Comparison of ENCODE assay signal across 7 cellular contexts in the genomic region with DNA sequence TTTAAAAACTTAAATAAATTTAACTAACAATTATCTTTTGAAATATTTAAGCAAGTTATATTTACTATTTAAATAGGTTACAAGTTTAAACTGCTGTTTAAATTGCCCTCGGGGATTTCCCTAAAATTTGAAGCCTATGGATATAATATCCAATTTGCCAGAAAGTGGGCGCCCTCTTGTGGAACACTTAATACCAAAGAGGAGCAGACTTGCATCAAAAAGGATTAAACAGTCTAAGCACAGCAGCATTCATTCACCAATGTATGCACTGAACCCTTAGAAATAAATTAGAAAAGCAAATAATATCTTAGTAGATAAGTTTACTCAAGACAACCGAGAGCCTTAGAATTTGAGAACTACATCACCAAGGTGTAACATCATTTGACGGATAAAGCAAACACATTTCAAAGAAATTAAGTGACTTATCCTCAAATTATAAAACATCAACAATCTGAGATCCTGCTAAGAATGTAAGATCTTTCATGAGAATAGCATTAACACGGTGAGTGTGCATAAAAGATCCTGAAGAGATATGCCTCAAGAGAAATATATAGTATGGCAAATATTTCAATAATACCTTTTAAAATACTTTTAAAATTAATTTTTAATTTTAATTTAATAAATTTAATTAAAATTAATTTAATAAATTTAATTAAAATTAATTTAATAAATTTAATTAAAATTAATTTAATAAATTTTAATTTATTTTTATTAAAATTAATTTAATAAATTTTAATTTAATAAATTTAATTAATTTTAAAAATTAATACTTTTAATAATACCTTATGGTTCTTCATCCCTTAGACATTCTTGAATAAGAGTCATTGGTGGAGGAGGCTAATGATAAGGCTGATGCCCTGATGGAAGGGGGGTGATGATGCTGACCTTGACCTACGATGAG. TPM values are rescaled to one million over a fixed set of nuclear protein-coding genes. Genes with fewer than 3 reads are reported as not detected.
A peak's percentile ranks its signal among the peaks of the same experiment; 100 is the strongest.
DNase-seq lines count a peak whose midpoint lies in the region; ATAC-seq, FAIRE-seq and TF ChIP-seq lines count a peak whose summit lies in the region.

No MANE protein-coding gene starts in this region.

- no peak overlapping the region for H3K18ac ChIP-seq in mesenchymal stem cell (ENCODE audit: low read depth in 1 of 2, low read length in 2 of 2)

- no peak overlapping the region for H4K8ac ChIP-seq in mesenchymal stem cell (ENCODE audit: low read length)

- DNase-seq in ELR (ENCODE audit: low read depth) (peak; percentile 80), KBM-7 (peak; percentile 76), OCI-LY7 (ENCODE audit: low spot score) (peak; percentile 72), mesenchymal stem cell (peak; percentile 62)

- no peaks in the 10 kb centered on the region for H3K79me1 ChIP-seq in mesenchymal stem cell (replicated peaks; ENCODE audit: low read length, poor library complexity, severe bottlenecking)

- H2BK12ac ChIP-seq in mesenchymal stem cell (ENCODE audit: low read length in 2 of 2): no peak overlapping the region

- BruUV-seq in OCI-LY7 (replicated peaks; lab: Mats Ljungman, UMichigan): no TSS peak

- no peak overlapping the region for H2BK120ac ChIP-seq in mesenchymal stem cell (ENCODE audit: low read depth, low read length)

- no peak overlapping the region for H2AK5ac ChIP-seq in mesenchymal stem cell (ENCODE audit: low read length, severe bottlenecking)

- no peak overlapping the region for H2BK15ac ChIP-seq in mesenchymal stem cell (ENCODE audit: low read depth, poor library complexity, severe bottlenecking)

- in situ Hi-C loops in KBM-7 (cut with MboI; ENCODE audit: low pct_unique_long_range_greater_than_20kb, low sequenced_read_pairs): no loop called here

- H3K36me3 ChIP-seq in OCI-LY7 (ENCODE audit: insufficient read depth, low read length) (no peaks in the 10 kb centered on the region), mesenchymal stem cell (ENCODE audit: control insufficient read depth in 1 of 2, insufficient read depth in 2 of 2, low read depth in 1 of 2, low read length in 2 of 2) (no peaks in the 10 kb centered on the region)

- no peak overlapping the region for H3K14ac ChIP-seq in mesenchymal stem cell (ENCODE audit: low read length in 2 of 2)

- no peaks in the 10 kb centered on the region for H3K9me2 ChIP-seq in OCI-LY7 (ENCODE audit: insufficient read depth, low read length)

- FAIRE-seq in colon (lab: Jason Lieb, UNC): peak; percentile 97

- no peaks in the 10 kb centered on the region for H3K9me3 ChIP-seq in OCI-LY7 (ENCODE audit: low read length)
- no peaks in the 10 kb centered on the region for H3K9me3 ChIP-seq in mesenchymal stem cell (ENCODE audit: control insufficient read depth, low read length)

- no peak overlapping the region for H3K23ac ChIP-seq in mesenchymal stem cell (ENCODE audit: low read length in 2 of 2)

- POLR2A ChIA-PET in OCI-LY7 (lab: Charles Lee): no interaction called here

- H4K91ac ChIP-seq in mesenchymal stem cell (ENCODE audit: low read length): no peak overlapping the region

- intact Hi-C loops in OCI-LY7 (cut with micrococcal nuclease; ENCODE audit: unreplicated experiment): loop anchor here (1.0 to 10.0 kb wide), 4 partner anchors 155 to 687 kb away; no protein-coding TSS in a partner anchor

- H3K27me3 ChIP-seq in mesenchymal stem cell (ENCODE audit: control insufficient read depth in 1 of 2, insufficient read depth in 1 of 2, low read length in 2 of 2): peaks cover 0 to 2% of the 10 kb centered on the region in 2 experiments

- no peak overlapping the region for H3K9ac ChIP-seq in mesenchymal stem cell (ENCODE audit: low read length)

- ATAC-seq in HG03565 (IDR thresholded peaks at IDR 0.05; ENCODE audit: unreplicated experiment) (no peak), GM18498 (IDR thresholded peaks at IDR 0.05; ENCODE audit: unreplicated experiment) (no peak)

- H3K4me1 ChIP-seq in OCI-LY7 (ENCODE audit: insufficient read depth, low read length, poor library complexity, severe bottlenecking): no peaks in the 10 kb centered on the region
- no peaks in the 10 kb centered on the region for H3K4me1 ChIP-seq in mesenchymal stem cell (ENCODE audit: control insufficient read depth, insufficient read depth, low read depth, low read length)

- H2BK5ac ChIP-seq in mesenchymal stem cell (ENCODE audit: low read depth, low read length, poor library complexity, severe bottlenecking): no peak overlapping the region

- WGBS in mesenchymal stem cell: 54% methylated on average over 5 of the region's 6 CpGs

- CTCF ChIA-PET in OCI-LY7 (lab: Charles Lee; ENCODE audit: unreplicated experiment): no interaction called here

- H3K27ac ChIP-seq in OCI-LY7 (ENCODE audit: low read depth, low read length, poor library complexity, severe bottlenecking): no peak overlapping the region
- no peak overlapping the region for H3K27ac ChIP-seq in mesenchymal stem cell (ENCODE audit: low read length, poor library complexity, severe bottlenecking)

- TF ChIP-seq CTCF in OCI-LY7 (conservative IDR thresholded peaks at IDR 0.05; ENCODE audit: low read length): peak; percentile 98

- H3K4me3 ChIP-seq in OCI-LY7 (ENCODE audit: low read depth, low read length, poor library complexity, severe bottlenecking) (no peak overlapping the region), mesenchymal stem cell (ENCODE audit: insufficient read depth in 1 of 2, low read depth in 1 of 2, low read length in 2 of 2) (no peak overlapping the region)

- no peaks in the 10 kb centered on the region for H4K20me1 ChIP-seq in OCI-LY7 (ENCODE audit: insufficient read depth, low read length)

- no peak overlapping the region for H3K4ac ChIP-seq in mesenchymal stem cell (ENCODE audit: low read depth in 1 of 2, low read length in 2 of 2)

- no peak overlapping the region for H2AFZ ChIP-seq in OCI-LY7 (ENCODE audit: low read length)
- H2AFZ ChIP-seq in mesenchymal stem cell (ENCODE audit: low read depth, low read length): no peak overlapping the region

- no peaks in the 10 kb centered on the region for H3K79me2 ChIP-seq in OCI-LY7 (ENCODE audit: insufficient read depth, low read depth, low read length)

- no peak overlapping the region for H3K4me2 ChIP-seq in OCI-LY7 (ENCODE audit: low read length)
- no peak overlapping the region for H3K4me2 ChIP-seq in mesenchymal stem cell (ENCODE audit: low read length, poor library complexity, severe bottlenecking)

RNA-seq across cellular contexts. Expression of gene MEP1A, which starts 11.5 kb away (rescaled TPM):
- not detected in 2 replicates for total RNA-seq in OCI-LY7 (2014; rRNA removed; shearing (Covaris generic))
- total RNA-seq in OCI-LY7 (2022): not detected in 2 replicates
- polyA plus RNA-seq in mesenchymal stem cell (2013, experiment 1 of 2): not detected
- not detected for polyA plus RNA-seq in mesenchymal stem cell (2013, experiment 2 of 2)

RNA-seq across cellular contexts. Expression of gene ANKRD66, which starts 35.0 kb away (rescaled TPM):
- not detected in 2 replicates for total RNA-seq in OCI-LY7 (2014; rRNA removed; shearing (Covaris generic))
- not detected in 2 replicates for total RNA-seq in OCI-LY7 (2022)
- not detected for polyA plus RNA-seq in mesenchymal stem cell (2013, experiment 1 of 2)
- not detected for polyA plus RNA-seq in mesenchymal stem cell (2013, experiment 2 of 2)

RNA-seq across cellular contexts. Expression of gene PLA2G7, which starts 46.6 kb away (rescaled TPM):
- total RNA-seq in OCI-LY7 (2014; rRNA removed; shearing (Covaris generic)): not detected in 2 replicates
- not detected in 2 replicates for total RNA-seq in OCI-LY7 (2022)
- not detected for polyA plus RNA-seq in mesenchymal stem cell (2013, experiment 1 of 2)
- polyA plus RNA-seq in mesenchymal stem cell (2013, experiment 2 of 2): not detected
